ENCODE assay signal across 19 cellular contexts in the genomic region with DNA sequence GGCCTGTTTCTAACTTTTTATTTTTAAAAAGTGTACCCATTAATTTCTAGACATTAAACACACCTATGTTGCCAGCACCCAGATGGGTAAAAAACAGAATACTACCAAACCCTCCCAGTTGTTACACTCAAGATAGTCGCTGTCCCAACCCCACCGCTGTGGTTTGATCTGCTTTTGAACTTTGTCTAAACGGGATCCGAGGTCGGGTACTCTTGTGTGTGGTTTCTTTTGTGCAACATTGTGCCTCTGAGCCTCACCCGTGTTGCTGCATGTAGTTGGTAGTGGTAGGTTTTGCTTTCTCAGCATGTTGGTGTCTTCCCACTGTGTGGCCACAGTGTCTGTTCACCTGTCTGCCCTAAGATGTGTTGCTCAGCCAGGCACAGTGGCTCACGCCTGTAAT. TPM values are rescaled to one million over a fixed set of nuclear protein-coding genes. Genes with fewer than 3 reads are reported as not detected.
DNase-seq lines count a peak whose midpoint lies in the region; ATAC-seq and TF ChIP-seq lines count a peak whose summit lies in the region.
"Had no signal": no experiment of that assay in that cellular context is flagged by ENCODE, and none has a peak within 500 bp of the region (broad histone marks: within the 10 kb centered on the region; RNA-seq: fewer than 3 reads in every experiment).

No MANE protein-coding gene starts in this region.

- no peaks in the 10 kb centered on the region for H3K9me3 Mint-ChIP-seq in activated naive CD4-positive, alpha-beta T cell treated with anti-CD3 and anti-CD28 coated beads for 36 hours
- H3K9me3 Mint-ChIP-seq in activated naive CD4-positive, alpha-beta T cell treated with anti-CD3 and anti-CD28 coated beads, Interleukin-2, amount 50 U/mL, for 72 hours, result no peaks in the 10 kb centered on the region
- no peaks in the 10 kb centered on the region for H3K9me3 Mint-ChIP-seq in activated CD8-positive, alpha-beta T cell treated with anti-CD3 and anti-CD28 coated beads for 36 hours
- peaks cover 0 to 4% (median 0%) of the 10 kb centered on the region in 11 donors for H3K9me3 Mint-ChIP-seq in naive thymus-derived CD4-positive, alpha-beta T cell
- H3K9me3 Mint-ChIP-seq in HFFc6, result no peaks in the 10 kb centered on the region

- no peak for ATAC-seq in activated naive CD4-positive, alpha-beta T cell treated with anti-CD3 and anti-CD28 coated beads, Interleukin-2, amount 50 U/mL, for 72 hours
- no peak for ATAC-seq in activated CD8-positive, alpha-beta T cell treated with anti-CD3 and anti-CD28 coated beads for 36 hours
- ATAC-seq in naive thymus-derived CD4-positive, alpha-beta T cell, result peak; percentile 60
- ATAC-seq in HG03095 (IDR thresholded peaks at IDR 0.05; ENCODE audit: unreplicated experiment), result no peak
- ATAC-seq in mucosa of descending colon, result no peak
- ATAC-seq: lower lobe of right lung had no signal

- H3K4me1 ChIP-seq in naive thymus-derived CD4-positive, alpha-beta T cell (ENCODE audit: control insufficient read depth in 2 of 2, insufficient read depth in 2 of 2, low read length in 2 of 2), result peaks cover 27 to 80% of the 10 kb centered on the region in 2 donors
- H3K4me1 ChIP-seq in mucosa of descending colon (ENCODE audit: low read depth), result peaks cover 10% of the 10 kb centered on the region

- H3K27ac Mint-ChIP-seq in activated naive CD4-positive, alpha-beta T cell treated with anti-CD3 and anti-CD28 coated beads for 36 hours, result no peak overlapping the region
- no peak overlapping the region for H3K27ac Mint-ChIP-seq in activated naive CD4-positive, alpha-beta T cell treated with anti-CD3 and anti-CD28 coated beads, Interleukin-2, amount 50 U/mL, for 72 hours
- H3K27ac Mint-ChIP-seq in activated CD8-positive, alpha-beta T cell treated with anti-CD3 and anti-CD28 coated beads for 36 hours, result peak overlapping the region; percentile 7
- H3K27ac Mint-ChIP-seq in naive thymus-derived CD4-positive, alpha-beta T cell, result peak overlapping the region; percentile 68 to 89 (median 84)
- H3K27ac Mint-ChIP-seq in HFFc6, result no peak overlapping the region

- H3K27ac ChIP-seq in naive thymus-derived CD4-positive, alpha-beta T cell (ENCODE audit: low read depth, low read length), result peak overlapping the region; percentile 47
- H3K27ac ChIP-seq: breast epithelium, lower lobe of right lung, Peyer's patch, spleen, upper lobe of left lung had no signal

- DNase-seq in activated naive CD4-positive, alpha-beta T cell treated with anti-CD3 and anti-CD28 coated beads for 36 hours, result peak; percentile 21
- DNase-seq in activated naive CD4-positive, alpha-beta T cell treated with anti-CD3 and anti-CD28 coated beads, Interleukin-2, amount 50 U/mL, for 72 hours (ENCODE audit: low spot score in 2 of 2), result no peak
- peak; percentile 70 for DNase-seq in MV-4-11 (lab: John Stamatoyannopoulos, UW)
- DNase-seq in activated CD8-positive, alpha-beta T cell treated with anti-CD3 and anti-CD28 coated beads for 36 hours, result peak; percentile 52
- peak in 7 of 9 donors; percentile 60 to 80 (median 73) for DNase-seq in naive thymus-derived CD4-positive, alpha-beta T cell
- no peak for DNase-seq in HFFc6
- no peak for DNase-seq in mucosa of descending colon
- DNase-seq: COR-L47, IMR-90, lower lobe of right lung, MM.1S, NCI-H187 treated with DMSO at 0.1 percent for 48 hours, NCI-H345, Peyer's patch, retina, spleen, upper lobe of left lung had no signal

- no peaks in the 10 kb centered on the region for H3K9me3 ChIP-seq in naive thymus-derived CD4-positive, alpha-beta T cell (ENCODE audit: control insufficient read depth in 2 of 3, low read length in 3 of 3)
- H3K9me3 ChIP-seq in mucosa of descending colon, result no peaks in the 10 kb centered on the region
- H3K9me3 ChIP-seq: breast epithelium, lower lobe of right lung, Peyer's patch, spleen, upper lobe of left lung had no signal

- CTCF ChIA-PET in activated naive CD4-positive, alpha-beta T cell treated with anti-CD3 and anti-CD28 coated beads for 36 hours (lab: Charles Lee), result interaction anchor here (0.7 to 3.2 kb wide), 3 partner anchors 30 to 407 kb away, joined by 3 to 15 read pairs (median 4); no protein-coding TSS in a partner anchor
- CTCF ChIA-PET in activated CD8-positive, alpha-beta T cell treated with anti-CD3 and anti-CD28 coated beads for 36 hours (lab: Charles Lee), result interaction anchor here (0.9 to 3.0 kb wide), 6 partner anchors 17 to 86 kb away, joined by 3 to 14 read pairs (median 5); no protein-coding TSS in a partner anchor
- CTCF ChIA-PET in naive thymus-derived CD4-positive, alpha-beta T cell (lab: Charles Lee), result interaction anchor here (2.1 kb wide), 2 partner anchors 30 to 73 kb away, joined by 4 to 8 read pairs; no protein-coding TSS in a partner anchor

- peaks cover 28% of the 10 kb centered on the region for H3K36me3 Mint-ChIP-seq in activated naive CD4-positive, alpha-beta T cell treated with anti-CD3 and anti-CD28 coated beads for 36 hours (ENCODE audit: low read depth)
- peaks cover 9 to 40% of the 10 kb centered on the region in 2 donors for H3K36me3 Mint-ChIP-seq in activated naive CD4-positive, alpha-beta T cell treated with anti-CD3 and anti-CD28 coated beads, Interleukin-2, amount 50 U/mL, for 72 hours
- H3K36me3 Mint-ChIP-seq in activated CD8-positive, alpha-beta T cell treated with anti-CD3 and anti-CD28 coated beads for 36 hours (ENCODE audit: low read depth), result peaks cover 42% of the 10 kb centered on the region
- peaks cover 5 to 37% (median 27%) of the 10 kb centered on the region in 5 donors for H3K36me3 Mint-ChIP-seq in naive thymus-derived CD4-positive, alpha-beta T cell
- peaks cover 24% of the 10 kb centered on the region for H3K36me3 Mint-ChIP-seq in HFFc6 (ENCODE audit: low read depth)

- intact Hi-C loops in activated naive CD4-positive, alpha-beta T cell treated with anti-CD3 and anti-CD28 coated beads for 36 hours (cut with micrococcal nuclease), result loop anchor here (5.0 kb wide), 1 partner anchor 75 kb away; no protein-coding TSS in a partner anchor
- intact Hi-C loops in activated CD8-positive, alpha-beta T cell treated with anti-CD3 and anti-CD28 coated beads for 36 hours (cut with micrococcal nuclease), result no loop called here
- intact Hi-C loops in naive thymus-derived CD4-positive, alpha-beta T cell (cut with micrococcal nuclease), result loop anchor here in 1 of 2 donors (1.0 to 2.0 kb wide), 5 partner anchors 11 to 52 kb away; no protein-coding TSS in a partner anchor
- intact Hi-C loops in mucosa of descending colon (cut with DNase I, micrococcal nuclease), result no loop called here

- peaks cover 0 to 43% (median 0%) of the 10 kb centered on the region in 3 experiments for H3K36me3 ChIP-seq in naive thymus-derived CD4-positive, alpha-beta T cell (ENCODE audit: control insufficient read depth in 2 of 3, insufficient read depth in 3 of 3, low read length in 3 of 3)
- peaks cover 1% of the 10 kb centered on the region for H3K36me3 ChIP-seq in mucosa of descending colon (ENCODE audit: low read depth)
- H3K36me3 ChIP-seq: breast epithelium had no signal

- TF ChIP-seq CTCF in activated CD8-positive, alpha-beta T cell treated with anti-CD3 and anti-CD28 coated beads for 36 hours (IDR thresholded peaks at IDR 0.05), result no peak
- TF ChIP-seq CTCF in HFFc6 (IDR thresholded peaks at IDR 0.05) (no peak), mucosa of descending colon (IDR thresholded peaks at IDR 0.05) (no peak)

- peaks cover 67% of the 10 kb centered on the region for H3K4me1 Mint-ChIP-seq in activated naive CD4-positive, alpha-beta T cell treated with anti-CD3 and anti-CD28 coated beads for 36 hours (ENCODE audit: low read depth)
- peaks cover 59% of the 10 kb centered on the region for H3K4me1 Mint-ChIP-seq in activated CD8-positive, alpha-beta T cell treated with anti-CD3 and anti-CD28 coated beads for 36 hours (ENCODE audit: low read depth)
- H3K4me1 Mint-ChIP-seq in naive thymus-derived CD4-positive, alpha-beta T cell, result peaks cover 50 to 90% (median 80%) of the 10 kb centered on the region in 7 donors
- peaks cover 32% of the 10 kb centered on the region for H3K4me1 Mint-ChIP-seq in HFFc6 (ENCODE audit: low read depth)

- H3K27me3 ChIP-seq in naive thymus-derived CD4-positive, alpha-beta T cell (ENCODE audit: control insufficient read depth in 2 of 2, insufficient read depth in 2 of 2, low read length in 2 of 2), result no peaks in the 10 kb centered on the region
- H3K27me3 ChIP-seq: breast epithelium, Peyer's patch, spleen, upper lobe of left lung had no signal

- POLR2A ChIA-PET in activated CD8-positive, alpha-beta T cell treated with anti-CD3 and anti-CD28 coated beads for 36 hours (lab: Charles Lee), result interaction anchor here (1.0 kb wide), 2 partner anchors 48 to 173 kb away, joined by 3 read pairs; no protein-coding TSS in a partner anchor
- POLR2A ChIA-PET in naive thymus-derived CD4-positive, alpha-beta T cell (lab: Charles Lee), result interaction anchor here (0.9 to 2.7 kb wide), 6 partner anchors 11 to 135 kb away, joined by 3 to 10 read pairs (median 4); no protein-coding TSS in a partner anchor

- no peak overlapping the region for H3K4me3 ChIP-seq in naive thymus-derived CD4-positive, alpha-beta T cell (ENCODE audit: low read length)
- H3K4me3 ChIP-seq in mucosa of descending colon, result no peak overlapping the region
- H3K4me3 ChIP-seq: breast epithelium, lower lobe of right lung, Peyer's patch, spleen, upper lobe of left lung had no signal

- no peak overlapping the region for H3K4me3 Mint-ChIP-seq in activated naive CD4-positive, alpha-beta T cell treated with anti-CD3 and anti-CD28 coated beads for 36 hours
- H3K4me3 Mint-ChIP-seq in activated CD8-positive, alpha-beta T cell treated with anti-CD3 and anti-CD28 coated beads for 36 hours, result no peak overlapping the region
- H3K4me3 Mint-ChIP-seq in naive thymus-derived CD4-positive, alpha-beta T cell, result peak overlapping the region; percentile 43 to 82 (median 78)
- H3K4me3 Mint-ChIP-seq in HFFc6, result no peak overlapping the region

- H3K27me3 Mint-ChIP-seq in activated naive CD4-positive, alpha-beta T cell treated with anti-CD3 and anti-CD28 coated beads for 36 hours (ENCODE audit: low read depth), result no peaks in the 10 kb centered on the region
- peaks cover 1% of the 10 kb centered on the region for H3K27me3 Mint-ChIP-seq in activated CD8-positive, alpha-beta T cell treated with anti-CD3 and anti-CD28 coated beads for 36 hours
- peaks cover 0 to 2% (median 0%) of the 10 kb centered on the region in 5 donors for H3K27me3 Mint-ChIP-seq in naive thymus-derived CD4-positive, alpha-beta T cell
- peaks cover 4% of the 10 kb centered on the region for H3K27me3 Mint-ChIP-seq in HFFc6 (ENCODE audit: insufficient read depth)

RNA-seq across cellular contexts. Expression of gene KLHL36, which starts 4.3 kb away (rescaled TPM):
- 10 to 100 TPM; 45.7 to 50.3 TPM for total RNA-seq in activated naive CD4-positive, alpha-beta T cell treated with anti-CD3 and anti-CD28 coated beads for 36 hours
- 10 to 100 TPM; 50.5 to 60.5 TPM for total RNA-seq in activated naive CD4-positive, alpha-beta T cell treated with anti-CD3 and anti-CD28 coated beads, Interleukin-2, amount 50 U/mL, for 72 hours
- 10 to 100 TPM; 41.0 to 44.0 TPM for total RNA-seq in activated CD8-positive, alpha-beta T cell treated with anti-CD3 and anti-CD28 coated beads for 36 hours
- 100 to 1,000 TPM in 2 of 5 experiments, 10 to 100 TPM in 3; 51.8 to 161 (median 97.8) TPM for total RNA-seq in naive thymus-derived CD4-positive, alpha-beta T cell
- polyA plus RNA-seq in naive thymus-derived CD4-positive, alpha-beta T cell, result 10 to 100 TPM; 45.8 to 73.7 TPM
- total RNA-seq in HFFc6 (2021; fragmentation: NEBNext Ultra II Directional; extraction: Animal tissue kit (Norgen Biotek cat#: 25700)), result 10 to 100 TPM; 37.6 to 58.3 (median 40.7) TPM
- 10 to 100 TPM; 47.5 to 60.3 (median 59.2) TPM for total RNA-seq in mucosa of descending colon

RNA-seq across cellular contexts. Expression of gene COTL1, which starts 34.7 kb away (rescaled TPM):
- total RNA-seq in activated naive CD4-positive, alpha-beta T cell treated with anti-CD3 and anti-CD28 coated beads for 36 hours, result 100 to 1,000 TPM; 325 to 328 TPM
- total RNA-seq in activated naive CD4-positive, alpha-beta T cell treated with anti-CD3 and anti-CD28 coated beads, Interleukin-2, amount 50 U/mL, for 72 hours, result 100 to 1,000 TPM; 277 to 583 TPM
- total RNA-seq in activated CD8-positive, alpha-beta T cell treated with anti-CD3 and anti-CD28 coated beads for 36 hours, result 100 to 1,000 TPM; 664 to 677 TPM
- total RNA-seq in naive thymus-derived CD4-positive, alpha-beta T cell, result 100 to 1,000 TPM in 3 of 5 experiments, 10 to 100 TPM in 2; 84.2 to 704 (median 172) TPM
- 100 to 1,000 TPM; 268 to 344 TPM for polyA plus RNA-seq in naive thymus-derived CD4-positive, alpha-beta T cell
- 100 to 1,000 TPM; 580 to 681 (median 632) TPM for total RNA-seq in HFFc6 (2021; fragmentation: NEBNext Ultra II Directional; extraction: Animal tissue kit (Norgen Biotek cat#: 25700))
- 100 to 1,000 TPM in 1 of 3 donors, 10 to 100 TPM in 2; 52.8 to 120 (median 56.8) TPM for total RNA-seq in mucosa of descending colon

RNA-seq across cellular contexts. Expression of gene USP10, which starts 47.2 kb away (rescaled TPM):
- 10 to 100 TPM; 93.9 to 95.2 TPM for total RNA-seq in activated naive CD4-positive, alpha-beta T cell treated with anti-CD3 and anti-CD28 coated beads for 36 hours
- total RNA-seq in activated naive CD4-positive, alpha-beta T cell treated with anti-CD3 and anti-CD28 coated beads, Interleukin-2, amount 50 U/mL, for 72 hours, result 100 to 1,000 TPM in 1 of 2 donors, 10 to 100 TPM in 1; 82.7 to 129 TPM
- 100 to 1,000 TPM; 116 TPM for total RNA-seq in activated CD8-positive, alpha-beta T cell treated with anti-CD3 and anti-CD28 coated beads for 36 hours
- 100 to 1,000 TPM in 3 of 5 experiments, 10 to 100 TPM in 2; 88.4 to 113 (median 112) TPM for total RNA-seq in naive thymus-derived CD4-positive, alpha-beta T cell
- polyA plus RNA-seq in naive thymus-derived CD4-positive, alpha-beta T cell, result 100 to 1,000 TPM; 106 to 123 TPM
- 100 to 1,000 TPM in 2 of 6 experiments, 10 to 100 TPM in 4; 83.2 to 106 (median 92.3) TPM for total RNA-seq in HFFc6 (2021; fragmentation: NEBNext Ultra II Directional; extraction: Animal tissue kit (Norgen Biotek cat#: 25700))
- 10 to 100 TPM; 65.1 to 76.9 (median 72.4) TPM for total RNA-seq in mucosa of descending colon

Comparison
In these comparisons a context has a peak if more than half of its experiments do, and no peak if none do; other contexts are left out.
1. DNase-seq: peak in activated naive CD4-positive, alpha-beta T cell treated with anti-CD3 and anti-CD28 coated beads for 36 hours (single experiment), MV-4-11 (single experiment), activated CD8-positive, alpha-beta T cell treated with anti-CD3 and anti-CD28 coated beads for 36 hours (single experiment) and naive thymus-derived CD4-positive, alpha-beta T cell (7 of 9); none in activated naive CD4-positive, alpha-beta T cell treated with anti-CD3 and anti-CD28 coated beads, Interleukin-2, amount 50 U/mL, for 72 hours (0 of 2), HFFc6 (single experiment) and mucosa of descending colon (0 of 3).
2. H3K27ac Mint-ChIP-seq: peak in activated CD8-positive, alpha-beta T cell treated with anti-CD3 and anti-CD28 coated beads for 36 hours (single experiment) and naive thymus-derived CD4-positive, alpha-beta T cell (9 of 9); none in activated naive CD4-positive, alpha-beta T cell treated with anti-CD3 and anti-CD28 coated beads for 36 hours (single experiment), activated naive CD4-positive, alpha-beta T cell treated with anti-CD3 and anti-CD28 coated beads, Interleukin-2, amount 50 U/mL, for 72 hours (0 of 2) and HFFc6 (single experiment).
3. H3K4me3 Mint-ChIP-seq: peak in naive thymus-derived CD4-positive, alpha-beta T cell (10 of 10); none in activated naive CD4-positive, alpha-beta T cell treated with anti-CD3 and anti-CD28 coated beads for 36 hours (single experiment), activated CD8-positive, alpha-beta T cell treated with anti-CD3 and anti-CD28 coated beads for 36 hours (single experiment) and HFFc6 (single experiment).